1 cellular context compared by ENCODE assay signal in the genomic region with DNA sequence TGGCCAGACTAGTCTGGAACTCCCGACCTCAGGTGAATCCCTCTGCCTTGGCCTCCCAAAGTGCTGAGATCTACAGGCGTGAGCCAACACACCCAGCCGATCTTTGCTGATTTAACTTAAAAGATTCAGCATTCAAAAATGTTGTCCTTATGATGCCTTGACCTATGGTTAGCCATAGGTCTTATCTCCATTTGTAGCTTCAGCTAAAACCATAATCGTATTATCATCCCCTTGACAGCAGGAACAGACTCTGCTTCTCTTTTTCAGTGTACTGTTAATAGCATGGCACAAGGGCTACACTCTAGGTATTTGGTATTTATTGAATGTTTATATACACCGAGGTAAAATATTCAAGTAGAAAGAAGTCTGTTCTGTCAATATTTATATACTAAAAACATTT.
TF ChIP-seq lines count a peak whose summit lies in the region.

No MANE protein-coding gene starts in this region.

TF ChIP-seq in K562, 482 proteins besides CTCF, POLR2A, EP300 and RAD21:
- TF ChIP-seq ZNF324 (CRISPR knock-in tag; IDR thresholded peaks at IDR 0.05) (no peak), CBFA2T3 (IDR thresholded peaks at IDR 0.05) (peak; percentile 52), CHD2 (IDR thresholded peaks at IDR 0.05; ENCODE audit: low read depth, low read length) (no peak), ZNF717 (CRISPR knock-in tag; IDR thresholded peaks at IDR 0.05) (no peak), THRAP3 (IDR thresholded peaks at IDR 0.05; ENCODE audit: borderline replicate concordance) (no peak), TEAD4 (IDR thresholded peaks at IDR 0.05; ENCODE audit: low read length) (peak; percentile 61), TEAD4 (CRISPR knock-in tag; IDR thresholded peaks at IDR 0.05; ENCODE audit: borderline replicate concordance) (no peak), PURB (CRISPR knock-in tag; IDR thresholded peaks at IDR 0.05; ENCODE audit: low read depth) (no peak), PCBP1 (IDR thresholded peaks at IDR 0.05; ENCODE audit: low read depth, low read length, poor library complexity, severe bottlenecking) (no peak), TCF3 (CRISPR knock-in tag; IDR thresholded peaks at IDR 0.05) (peak; percentile 68), CAMTA2 (CRISPR knock-in tag; conservative IDR thresholded peaks at IDR 0.05) (no peak), ELF1 (tag; IDR thresholded peaks at IDR 0.05) (no peak), CBFA2T2 (conservative IDR thresholded peaks at IDR 0.05) (peak; percentile 33; the same call in 1 of the 2 replicates), CEBPG (CRISPR knock-in tag; IDR thresholded peaks at IDR 0.05) (no peak), CEBPG (tag; conservative IDR thresholded peaks at IDR 0.05 in 1 of 2, IDR thresholded peaks at IDR 0.05 in 1 of 2) (no peak), ARID1B (IDR thresholded peaks at IDR 0.05) (peak; percentile 49; the same call in 1 of the 2 replicates), NCOR1 (IDR thresholded peaks at IDR 0.05) (peak; percentile 23; the same call in 1 of the 2 replicates), TAL1 (IDR thresholded peaks at IDR 0.05) (0 out of 2 replicates have a peak, but pooled peaks have one; percentile 19)
- TF ChIP-seq, protein P1, sequence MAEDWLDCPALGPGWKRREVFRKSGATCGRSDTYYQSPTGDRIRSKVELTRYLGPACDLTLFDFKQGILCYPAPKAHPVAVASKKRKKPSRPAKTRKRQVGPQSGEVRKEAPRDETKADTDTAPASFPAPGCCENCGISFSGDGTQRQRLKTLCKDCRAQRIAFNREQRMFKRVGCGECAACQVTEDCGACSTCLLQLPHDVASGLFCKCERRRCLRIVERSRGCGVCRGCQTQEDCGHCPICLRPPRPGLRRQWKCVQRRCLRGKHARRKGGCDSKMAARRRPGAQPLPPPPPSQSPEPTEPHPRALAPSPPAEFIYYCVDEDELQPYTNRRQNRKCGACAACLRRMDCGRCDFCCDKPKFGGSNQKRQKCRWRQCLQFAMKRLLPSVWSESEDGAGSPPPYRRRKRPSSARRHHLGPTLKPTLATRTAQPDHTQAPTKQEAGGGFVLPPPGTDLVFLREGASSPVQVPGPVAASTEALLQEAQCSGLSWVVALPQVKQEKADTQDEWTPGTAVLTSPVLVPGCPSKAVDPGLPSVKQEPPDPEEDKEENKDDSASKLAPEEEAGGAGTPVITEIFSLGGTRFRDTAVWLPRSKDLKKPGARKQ (CRISPR knock-in tag; IDR thresholded peaks at IDR 0.05), result no peak
- TF ChIP-seq, protein P2, sequence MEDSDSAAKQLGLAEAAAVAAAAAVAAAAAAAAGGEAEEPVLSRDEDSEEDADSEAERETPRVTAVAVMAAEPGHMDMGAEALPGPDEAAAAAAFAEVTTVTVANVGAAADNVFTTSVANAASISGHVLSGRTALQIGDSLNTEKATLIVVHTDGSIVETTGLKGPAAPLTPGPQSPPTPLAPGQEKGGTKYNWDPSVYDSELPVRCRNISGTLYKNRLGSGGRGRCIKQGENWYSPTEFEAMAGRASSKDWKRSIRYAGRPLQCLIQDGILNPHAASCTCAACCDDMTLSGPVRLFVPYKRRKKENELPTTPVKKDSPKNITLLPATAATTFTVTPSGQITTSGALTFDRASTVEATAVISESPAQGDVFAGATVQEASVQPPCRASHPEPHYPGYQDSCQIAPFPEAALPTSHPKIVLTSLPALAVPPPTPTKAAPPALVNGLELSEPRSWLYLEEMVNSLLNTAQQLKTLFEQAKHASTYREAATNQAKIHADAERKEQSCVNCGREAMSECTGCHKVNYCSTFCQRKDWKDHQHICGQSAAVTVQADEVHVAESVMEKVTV (CRISPR knock-in tag; IDR thresholded peaks at IDR 0.05), result no peak
- TF ChIP-seq, protein P3, sequence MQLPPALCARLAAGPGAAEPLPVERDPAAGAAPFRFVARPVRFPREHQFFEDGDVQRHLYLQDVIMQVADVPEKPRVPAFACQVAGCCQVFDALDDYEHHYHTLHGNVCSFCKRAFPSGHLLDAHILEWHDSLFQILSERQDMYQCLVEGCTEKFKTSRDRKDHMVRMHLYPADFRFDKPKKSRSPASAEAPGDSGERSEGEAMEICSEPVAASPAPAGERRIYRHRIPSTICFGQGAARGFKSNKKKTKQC (CRISPR knock-in tag; IDR thresholded peaks at IDR 0.05), result no peak
- TF ChIP-seq, protein P4, sequence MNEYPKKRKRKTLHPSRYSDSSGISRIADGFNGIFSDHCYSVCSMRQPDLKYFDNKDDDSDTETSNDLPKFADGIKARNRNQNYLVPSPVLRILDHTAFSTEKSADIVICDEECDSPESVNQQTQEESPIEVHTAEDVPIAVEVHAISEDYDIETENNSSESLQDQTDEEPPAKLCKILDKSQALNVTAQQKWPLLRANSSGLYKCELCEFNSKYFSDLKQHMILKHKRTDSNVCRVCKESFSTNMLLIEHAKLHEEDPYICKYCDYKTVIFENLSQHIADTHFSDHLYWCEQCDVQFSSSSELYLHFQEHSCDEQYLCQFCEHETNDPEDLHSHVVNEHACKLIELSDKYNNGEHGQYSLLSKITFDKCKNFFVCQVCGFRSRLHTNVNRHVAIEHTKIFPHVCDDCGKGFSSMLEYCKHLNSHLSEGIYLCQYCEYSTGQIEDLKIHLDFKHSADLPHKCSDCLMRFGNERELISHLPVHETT (CRISPR knock-in tag; conservative IDR thresholded peaks at IDR 0.05 in 1 of 2, IDR thresholded peaks at IDR 0.05 in 1 of 2), result 0 out of 4 replicates have a peak, but pooled peaks of 1 of the 2 experiments have one; percentile 35
TF ChIP-seq in K562: peak in this region for 8.
